ENCODE assay signal across 9 cellular contexts in the genomic region with DNA sequence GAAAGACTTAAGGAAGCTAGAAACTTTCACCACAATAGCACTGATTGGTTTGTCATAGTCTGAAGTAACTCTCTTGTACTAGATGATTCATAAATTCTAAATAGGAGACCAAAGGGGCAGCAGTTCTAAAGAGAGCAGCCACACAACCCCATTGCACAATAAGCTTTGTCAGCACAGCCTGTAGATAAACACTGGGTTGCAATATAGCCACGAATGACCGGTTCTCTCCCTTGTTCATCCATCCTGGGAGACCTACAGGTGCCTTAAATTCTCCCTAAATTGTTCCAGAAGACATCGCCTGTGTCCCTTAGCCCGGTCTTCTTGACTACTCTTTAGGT.
DNase-seq lines count a peak whose midpoint lies in the region; ATAC-seq and TF ChIP-seq lines count a peak whose summit lies in the region.
"Had no signal": no experiment of that assay in that cellular context is flagged by ENCODE, and none has a peak within 500 bp of the region (broad histone marks: within the 10 kb centered on the region; RNA-seq: fewer than 3 reads in every experiment).

No MANE protein-coding gene starts in this region.

- no peak overlapping the region for H3K27ac ChIP-seq in vagina

- H3K36me3 ChIP-seq in vagina = no peaks in the 10 kb centered on the region

- intact Hi-C loops in vagina (cut with DNase I) = no loop called here

- H3K27me3 Mint-ChIP-seq in T-helper 17 cell = no peaks in the 10 kb centered on the region
- H3K27me3 Mint-ChIP-seq: activated naive CD4-positive, alpha-beta T cell treated with anti-CD3 and anti-CD28 coated beads, Interleukin-2, amount 10 ng/mL, durations not matched to agents 7 days and 5 days had no signal

- TF ChIP-seq CTCF in GM10266 (IDR thresholded peaks at IDR 0.05; ENCODE audit: control insufficient read depth, insufficient read depth, low read depth, missing control alignments) (no peak), vagina (IDR thresholded peaks at IDR 0.05) (no peak)

- H3K4me1 ChIP-seq in vagina = no peaks in the 10 kb centered on the region

- ATAC-seq in HG03442 (IDR thresholded peaks at IDR 0.05; ENCODE audit: unreplicated experiment) (peak; percentile 33), T-helper 17 cell (peak; percentile 28), HG03469 (IDR thresholded peaks at IDR 0.05; ENCODE audit: unreplicated experiment) (no peak), GM21381 (IDR thresholded peaks at IDR 0.05; ENCODE audit: unreplicated experiment) (no peak)

- in situ Hi-C loops in ACHN (cut with HindIII; ENCODE audit: low pct_ligation_motif_present, low pct_unique_long_range_greater_than_20kb, low sequenced_read_pairs) = no loop called here

- H3K36me3 Mint-ChIP-seq in T-helper 17 cell (ENCODE audit: low read depth) = no peaks in the 10 kb centered on the region
- H3K36me3 Mint-ChIP-seq: activated naive CD4-positive, alpha-beta T cell treated with anti-CD3 and anti-CD28 coated beads, Interleukin-2, amount 10 ng/mL, durations not matched to agents 7 days and 5 days had no signal

- H3K27ac Mint-ChIP-seq in T-helper 17 cell = no peak overlapping the region
- H3K27ac Mint-ChIP-seq: activated naive CD4-positive, alpha-beta T cell treated with anti-CD3 and anti-CD28 coated beads, Interleukin-2, amount 10 ng/mL, durations not matched to agents 7 days and 5 days had no signal

- H3K9me3 ChIP-seq in T-helper 17 cell (ENCODE audit: control insufficient read depth, low read length, poor library complexity, severe bottlenecking) (no peaks in the 10 kb centered on the region), vagina (no peaks in the 10 kb centered on the region)

- DNase-seq in ACHN (peak; percentile 51), T-helper 17 cell (no peak), hepatic stellate cell (ENCODE audit: low spot score) (peak; percentile 20), GM10266 (ENCODE audit: extremely low spot score) (no peak), vagina (ENCODE audit: extremely low spot score in 2 of 2) (no peak)
- DNase-seq: activated naive CD4-positive, alpha-beta T cell treated with anti-CD3 and anti-CD28 coated beads, Interleukin-2, amount 10 ng/mL, durations not matched to agents 7 days and 5 days had no signal

- H3K4me3 Mint-ChIP-seq in T-helper 17 cell = no peak overlapping the region
- H3K4me3 Mint-ChIP-seq: activated naive CD4-positive, alpha-beta T cell treated with anti-CD3 and anti-CD28 coated beads, Interleukin-2, amount 10 ng/mL, durations not matched to agents 7 days and 5 days had no signal

- no peak overlapping the region for H3K4me3 ChIP-seq in vagina

- peaks cover 5% of the 10 kb centered on the region for H3K4me1 Mint-ChIP-seq in T-helper 17 cell

- H3K27me3 ChIP-seq in vagina = no peaks in the 10 kb centered on the region

- TF ChIP-seq POLR2A in vagina (IDR thresholded peaks at IDR 0.05) = no peak

Comparison
In these comparisons a context has a peak if more than half of its experiments do, and no peak if none do; other contexts are left out.
1. DNase-seq: peak in ACHN (single experiment) and hepatic stellate cell (single experiment); none in T-helper 17 cell (0 of 3), GM10266 (single experiment) and vagina (0 of 2).
2. ATAC-seq: peak in HG03442 (single experiment) and T-helper 17 cell (single experiment); none in HG03469 (single experiment) and GM21381 (single experiment).